ENCODE assay signal across 19 cellular contexts in the genomic region with DNA sequence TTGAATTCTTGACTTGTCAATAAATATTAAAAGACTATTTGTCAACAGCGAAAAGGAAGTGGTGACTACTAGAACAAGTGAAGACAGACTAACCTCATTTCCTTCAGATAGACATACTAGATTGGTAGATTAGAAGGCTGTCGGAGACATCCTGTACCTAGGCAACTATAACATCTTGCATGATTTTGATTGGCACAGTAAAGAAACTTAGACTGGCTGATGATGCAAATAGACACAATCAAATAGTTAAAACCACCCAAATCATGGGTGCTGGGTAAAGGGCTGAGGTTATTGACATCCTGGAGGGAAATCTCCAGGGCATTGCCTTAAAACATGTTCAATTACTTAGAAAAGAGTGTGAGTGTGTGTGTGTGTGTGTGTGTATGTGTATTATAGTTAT.
DNase-seq lines count a peak whose midpoint lies in the region; ATAC-seq and TF ChIP-seq lines count a peak whose summit lies in the region.
"Had no signal": no experiment of that assay in that cellular context is flagged by ENCODE, and none has a peak within 500 bp of the region (broad histone marks: within the 10 kb centered on the region; RNA-seq: fewer than 3 reads in every experiment).

No MANE protein-coding gene starts in this region.

- peak overlapping the region; percentile 16 for H3K4me3 Mint-ChIP-seq in CD4-positive, alpha-beta T cell

- no peaks in the 10 kb centered on the region for H3K36me3 Mint-ChIP-seq in CD4-positive, alpha-beta T cell (ENCODE audit: low read depth)

- H3K4me1 ChIP-seq in mucosa of descending colon (ENCODE audit: low read depth) = peaks cover 21% of the 10 kb centered on the region
- H3K4me1 ChIP-seq: SJSA1 had no signal

- CTCF ChIA-PET in CD4-positive, alpha-beta T cell (lab: Charles Lee) = interaction anchor here (1.0 to 1.1 kb wide), 2 partner anchors 12 to 52 kb away, joined by 3 read pairs; no protein-coding TSS in a partner anchor

- no peaks in the 10 kb centered on the region for H3K9me3 ChIP-seq in CD4-positive, alpha-beta T cell (ENCODE audit: control insufficient read depth, low read length)
- H3K9me3 ChIP-seq in mucosa of descending colon = no peaks in the 10 kb centered on the region
- H3K9me3 ChIP-seq: A549, ascending aorta, prostate gland, SJSA1, thoracic aorta had no signal

- TF ChIP-seq CTCF in CD4-positive, alpha-beta T cell (IDR thresholded peaks at IDR 0.05) = no peak
- TF ChIP-seq CTCF in mucosa of descending colon (IDR thresholded peaks at IDR 0.05) = no peak

- no peaks in the 10 kb centered on the region for H3K27me3 Mint-ChIP-seq in CD4-positive, alpha-beta T cell

- H3K4me3 ChIP-seq in mucosa of descending colon = no peak overlapping the region
- H3K4me3 ChIP-seq: A549, ascending aorta, prostate gland, SJSA1, thoracic aorta had no signal

- no peaks in the 10 kb centered on the region for H3K9me3 Mint-ChIP-seq in CD4-positive, alpha-beta T cell

- POLR2A ChIA-PET in CD4-positive, alpha-beta T cell (lab: Charles Lee) = no interaction called here

- peak; percentile 11 for DNase-seq in activated CD4-positive, CD25-positive, alpha-beta regulatory T cell treated with anti-CD3 and anti-CD28 coated beads, Interleukin-2, amount 50 U/mL, for 16 hours (ENCODE audit: low read depth, low spot score)
- DNase-seq in activated CD4-positive, CD25-positive, alpha-beta regulatory T cell (lab: John Stamatoyannopoulos, UW) = no peak
- DNase-seq in CD4-positive, alpha-beta T cell = peak in 1 of 10 experiments; percentile 25
- DNase-seq in T-helper 22 cell (ENCODE audit: low read depth) (peak; percentile 57), mucosa of descending colon (no peak), NCI-H2107 (lab: John Stamatoyannopoulos, UW) (no peak), EL (no peak)
- DNase-seq: activated naive CD4-positive, alpha-beta T cell; C1 segment of cervical spinal cord; DND-41; mesenchymal stem cell; NCI-H1436; stimulated activated CD4-positive, alpha-beta T cell treated with anti-CD3 and anti-CD28 coated beads, Interleukin-12 subunit alpha, Interleukin-12 subunit beta, amount 100 ng/mL, for 4 hours had no signal

- intact Hi-C loops in CD4-positive, alpha-beta T cell (cut with DNase I, micrococcal nuclease) = loop anchor here in 1 of 2 experiments (1.0 to 5.0 kb wide), 2 partner anchors 27 to 52 kb away; no protein-coding TSS in a partner anchor
- intact Hi-C loops in mucosa of descending colon (cut with DNase I, micrococcal nuclease) = no loop called here

- H3K27ac ChIP-seq in CD4-positive, alpha-beta T cell (ENCODE audit: low read depth, low read length) = no peak overlapping the region
- H3K27ac ChIP-seq: A549, prostate gland, SJSA1 had no signal

- no peaks in the 10 kb centered on the region for H3K36me3 ChIP-seq in mucosa of descending colon (ENCODE audit: low read depth)
- H3K36me3 ChIP-seq: prostate gland, SJSA1, thoracic aorta had no signal

- H3K27me3 ChIP-seq in CD4-positive, alpha-beta T cell (ENCODE audit: control insufficient read depth, insufficient read depth, low read length) = no peaks in the 10 kb centered on the region
- H3K27me3 ChIP-seq: ascending aorta, SJSA1 had no signal

- H3K4me1 Mint-ChIP-seq in CD4-positive, alpha-beta T cell (ENCODE audit: low read depth) = peaks cover 44% of the 10 kb centered on the region

- H3K27ac Mint-ChIP-seq in CD4-positive, alpha-beta T cell = peak overlapping the region; percentile 88

- ATAC-seq in CD4-positive, alpha-beta T cell (ENCODE audit: poor library complexity) = peak; percentile 84
- ATAC-seq in mucosa of descending colon (peak; percentile 57), GM21717 (IDR thresholded peaks at IDR 0.05; ENCODE audit: unreplicated experiment) (no peak)
- ATAC-seq: A549 had no signal

Comparison
In these comparisons a context has a peak if more than half of its experiments do, and no peak if none do; other contexts are left out.
1. DNase-seq: peak in activated CD4-positive, CD25-positive, alpha-beta regulatory T cell treated with anti-CD3 and anti-CD28 coated beads, Interleukin-2, amount 50 U/mL, for 16 hours (single experiment) and T-helper 22 cell (single experiment); none in activated CD4-positive, CD25-positive, alpha-beta regulatory T cell (0 of 4), mucosa of descending colon (0 of 3), NCI-H2107 (single experiment) and EL (single experiment).